15 cellular contexts compared by ENCODE assay signal in genomic region chr3:58798312-58798711, GRCh38.
A peak's percentile ranks its signal among the peaks of the same experiment; 100 is the strongest.
DNase-seq lines count a peak whose midpoint lies in the region; ATAC-seq and TF ChIP-seq lines count a peak whose summit lies in the region.
"Had no signal": no experiment of that assay in that cellular context is flagged by ENCODE, and none has a peak within 500 bp of the region (broad histone marks: within the 10 kb centered on the region; RNA-seq: fewer than 3 reads in every experiment).

No MANE protein-coding gene starts in this region.

- H4K5ac ChIP-seq in IMR-90 (ENCODE audit: low read depth, low read length), result no peak overlapping the region

- H3K9me3 ChIP-seq in IMR-90 (ENCODE audit: control insufficient read depth, insufficient read depth, low read length), result no peaks in the 10 kb centered on the region
- no peaks in the 10 kb centered on the region for H3K9me3 ChIP-seq in neutrophil
- H3K9me3 ChIP-seq in spleen, result no peaks in the 10 kb centered on the region
- no peaks in the 10 kb centered on the region for H3K9me3 ChIP-seq in MM.1S (replicated peaks; ENCODE audit: insufficient read depth, low read length)

- 0 out of 2 replicates have a peak, but pooled peaks cover 2% of the 10 kb centered on the region for H3K9me1 ChIP-seq in IMR-90 (ENCODE audit: insufficient read depth, low read length)

- H3K4me1 ChIP-seq in IMR-90 (ENCODE audit: control insufficient read depth, insufficient read depth, low read length), result no peaks in the 10 kb centered on the region
- peaks cover 38 to 60% of the 10 kb centered on the region in 2 experiments for H3K4me1 ChIP-seq in neutrophil (ENCODE audit: control insufficient read depth in 1 of 2, insufficient read depth in 1 of 2, low read depth in 1 of 2, low read length in 1 of 2)
- peaks cover 0 to 4% (median 0%) of the 10 kb centered on the region in 6 donors for H3K4me1 ChIP-seq in spleen
- no peaks in the 10 kb centered on the region for H3K4me1 ChIP-seq in MM.1S (ENCODE audit: low read length)
- H3K4me1 ChIP-seq: BLaER1 had no signal

- dilution Hi-C loops in IMR-90 (cut with HindIII; ENCODE audit: low sequenced_read_pairs, unreplicated experiment), result no loop called here

- no peak overlapping the region for H2BK15ac ChIP-seq in IMR-90 (ENCODE audit: low read depth, low read length)

- BruUV-seq in IMR-90 (replicated peaks; lab: Mats Ljungman, UMichigan), result no TSS peak

- H2BK5ac ChIP-seq in IMR-90 (ENCODE audit: low read depth, low read length, poor library complexity, severe bottlenecking), result no peak overlapping the region

- H3K56ac ChIP-seq in IMR-90 (ENCODE audit: extremely low read depth, insufficient read depth, low read length), result no peak overlapping the region

- DNase-seq in activated CD8-positive, alpha-beta memory T cell treated with anti-CD3 and anti-CD28 coated beads, Interleukin-2, amount 10 ng/mL, durations not matched to agents 7 days and 5 days, result no peak
- no peak for DNase-seq in activated CD8-positive, alpha-beta memory T cell treated with anti-CD3 and anti-CD28 coated beads for 24 hours
- DNase-seq in IMR-90 (no peak), spleen (no peak), MM.1S (no peak)
- no peak for DNase-seq in activated CD4-positive, alpha-beta T cell treated with anti-CD3 and anti-CD28 coated beads for 1 hour
- DNase-seq: DMS 273 treated with DMSO at 0.1 percent for 48 hours; H9; NCI-H2029; NCI-H526 treated with DMSO at 0.1 percent for 48 hours; NK-92 treated with Interleukin-12 subunit alpha and Interleukin-12 subunit beta, amount 100 ng/mL, for 24 hours had no signal

- no peaks in the 10 kb centered on the region for H3K36me3 Mint-ChIP-seq in activated CD8-positive, alpha-beta memory T cell treated with anti-CD3 and anti-CD28 coated beads, Interleukin-2, amount 10 ng/mL, durations not matched to agents 7 days and 5 days

- H2BK20ac ChIP-seq in IMR-90 (ENCODE audit: low read depth, low read length), result no peak overlapping the region

- TF ChIP-seq CTCF in IMR-90 (conservative IDR thresholded peaks at IDR 0.05; ENCODE audit: low read depth, low read length) (no peak), neutrophil (IDR thresholded peaks at IDR 0.05) (no peak), spleen (IDR thresholded peaks at IDR 0.05 in 8 of 11, conservative IDR thresholded peaks at IDR 0.05 in 3 of 11) (no peak), MM.1S (IDR thresholded peaks at IDR 0.05; ENCODE audit: low read length) (no peak)

- H4K91ac ChIP-seq in IMR-90 (ENCODE audit: insufficient read depth, low read depth, low read length), result no peak overlapping the region

- peaks cover 9% of the 10 kb centered on the region for H3K4me1 Mint-ChIP-seq in activated CD8-positive, alpha-beta memory T cell treated with anti-CD3 and anti-CD28 coated beads, Interleukin-2, amount 10 ng/mL, durations not matched to agents 7 days and 5 days

- no peak for TF ChIP-seq POLR2A in IMR-90 (IDR thresholded peaks at IDR 0.05; ENCODE audit: low read depth, low read length)
- no peak for TF ChIP-seq POLR2A in spleen (IDR thresholded peaks at IDR 0.05)

- H3K4me3 ChIP-seq in IMR-90 (ENCODE audit: insufficient read depth, low read depth, low read length), result no peak overlapping the region
- no peak overlapping the region for H3K4me3 ChIP-seq in neutrophil (ENCODE audit: low read depth in 1 of 2, low read length in 1 of 2)
- no peak overlapping the region for H3K4me3 ChIP-seq in spleen
- no peak overlapping the region for H3K4me3 ChIP-seq in MM.1S (ENCODE audit: low read length)
- H3K4me3 ChIP-seq: BLaER1 had no signal

- intact Hi-C loops in IMR-90 (cut with micrococcal nuclease), result no loop called here
- intact Hi-C loops in spleen (cut with DNase I; ENCODE audit: low total_unique reads), result no loop called here

- no peaks in the 10 kb centered on the region; the same call in 1 of the 2 replicates for H3K27me3 ChIP-seq in IMR-90 (ENCODE audit: control insufficient read depth, insufficient read depth, low read length)
- H3K27me3 ChIP-seq in neutrophil, result no peaks in the 10 kb centered on the region
- no peaks in the 10 kb centered on the region for H3K27me3 ChIP-seq in spleen (replicated peaks in 1 of 7)
- H3K27me3 ChIP-seq in MM.1S (replicated peaks; ENCODE audit: insufficient read depth, low read length), result no peaks in the 10 kb centered on the region
- H3K27me3 ChIP-seq: BLaER1 had no signal

- no peak overlapping the region for H2AK5ac ChIP-seq in IMR-90 (ENCODE audit: low read depth, low read length)

- H3K4me2 ChIP-seq in IMR-90 (ENCODE audit: low read depth, low read length) (no peak overlapping the region), MM.1S (ENCODE audit: low read depth, low read length) (no peak overlapping the region)
- H3K4me2 ChIP-seq: BLaER1 had no signal

- H2AFZ ChIP-seq in IMR-90 (replicated peaks; ENCODE audit: low read length, poor library complexity), result no peak overlapping the region
- no peak overlapping the region for H2AFZ ChIP-seq in MM.1S (ENCODE audit: low read length)

- no peak overlapping the region for H4K8ac ChIP-seq in IMR-90 (ENCODE audit: low read depth in 2 of 2, low read length in 2 of 2)

- no peak overlapping the region for H2AK9ac ChIP-seq in IMR-90 (replicated peaks; ENCODE audit: low read depth, low read length, poor library complexity)

- no peaks in the 10 kb centered on the region for H3K9me3 Mint-ChIP-seq in activated CD8-positive, alpha-beta memory T cell treated with anti-CD3 and anti-CD28 coated beads, Interleukin-2, amount 10 ng/mL, durations not matched to agents 7 days and 5 days (ENCODE audit: low read depth)
- H3K9me3 Mint-ChIP-seq: H9 had no signal

- H3K4me3 Mint-ChIP-seq in activated CD8-positive, alpha-beta memory T cell treated with anti-CD3 and anti-CD28 coated beads, Interleukin-2, amount 10 ng/mL, durations not matched to agents 7 days and 5 days, result no peak overlapping the region
- H3K4me3 Mint-ChIP-seq: H9 had no signal

- no peaks in the 10 kb centered on the region for H3F3A ChIP-seq in MM.1S (ENCODE audit: insufficient read depth, low read length)

- no peak overlapping the region for H3K9ac ChIP-seq in IMR-90 (ENCODE audit: low read depth, low read length)
- H3K9ac ChIP-seq in MM.1S (ENCODE audit: low read length), result no peak overlapping the region
- H3K9ac ChIP-seq: BLaER1 had no signal

- H4K20me1 ChIP-seq in IMR-90 (ENCODE audit: insufficient read depth, low read length), result no peaks in the 10 kb centered on the region
- H4K20me1 ChIP-seq in MM.1S (ENCODE audit: insufficient read depth, low read length), result no peaks in the 10 kb centered on the region
- H4K20me1 ChIP-seq: BLaER1 had no signal

- H3K23ac ChIP-seq in IMR-90 (ENCODE audit: low read depth, low read length), result no peak overlapping the region

- no peaks in the 10 kb centered on the region for H3K9me2 ChIP-seq in MM.1S (replicated peaks; ENCODE audit: insufficient read depth, low read length)

- H3K27ac Mint-ChIP-seq in activated CD8-positive, alpha-beta memory T cell treated with anti-CD3 and anti-CD28 coated beads, Interleukin-2, amount 10 ng/mL, durations not matched to agents 7 days and 5 days, result no peak overlapping the region
- H3K27ac Mint-ChIP-seq: H9 had no signal

- WGBS in IMR-90 (ENCODE audit: extremely low coverage in 2 of 2, insufficient read length in 1 of 2), 2 experiments, result no CpG with 5 or more reads among the region's 2 CpGs
- 38 to 78% (median 55%) methylated on average over 2 of the region's 2 CpGs for WGBS in spleen, 5 donors

- TF ChIP-seq RAD21 in IMR-90 (IDR thresholded peaks at IDR 0.05; ENCODE audit: low read length), result no peak

- CTCF ChIA-PET in activated CD8-positive, alpha-beta memory T cell treated with anti-CD3 and anti-CD28 coated beads, Interleukin-2, amount 10 ng/mL, durations not matched to agents 7 days and 5 days (lab: Charles Lee), result no interaction called here
- CTCF ChIA-PET in IMR-90 (lab: Yijun Ruan, JAX), result no interaction called here

- H3K79me2 ChIP-seq in MM.1S (ENCODE audit: low read length), result no peaks in the 10 kb centered on the region

- H2BK120ac ChIP-seq in IMR-90 (ENCODE audit: low read depth, low read length), result no peak overlapping the region

- POLR2A ChIA-PET in IMR-90 (lab: Charles Lee; ENCODE audit: unreplicated experiment), result no interaction called here

- peak; percentile 20 for ATAC-seq in activated CD8-positive, alpha-beta memory T cell treated with anti-CD3 and anti-CD28 coated beads, Interleukin-2, amount 10 ng/mL, durations not matched to agents 7 days and 5 days
- ATAC-seq in HG02588 (IDR thresholded peaks at IDR 0.05; ENCODE audit: unreplicated experiment), result peak; percentile 46
- peak; percentile 17; the same call in 1 of the 2 replicates for ATAC-seq in IMR-90 (ENCODE audit: low read depth)

- in situ Hi-C loops in IMR-90 (cut with MboI; ENCODE audit: low sequenced_read_pairs), result no loop called here

- no peak overlapping the region for H3K18ac ChIP-seq in IMR-90 (ENCODE audit: low read depth, low read length)

- H3K4ac ChIP-seq in IMR-90 (ENCODE audit: low read depth, low read length), result no peak overlapping the region

- H3K14ac ChIP-seq in IMR-90 (replicated peaks; ENCODE audit: low read depth, low read length), result no peak overlapping the region

- H3K36me3 ChIP-seq in IMR-90 (ENCODE audit: control insufficient read depth, insufficient read depth, low read length) (no peaks in the 10 kb centered on the region), neutrophil (no peaks in the 10 kb centered on the region), spleen (no peaks in the 10 kb centered on the region), MM.1S (replicated peaks; ENCODE audit: insufficient read depth, low read length) (no peaks in the 10 kb centered on the region)

- H3K79me1 ChIP-seq in IMR-90 (ENCODE audit: low read depth in 1 of 2, low read length in 2 of 2), result no peaks in the 10 kb centered on the region

- peaks cover 5% of the 10 kb centered on the region for H3K27me3 Mint-ChIP-seq in activated CD8-positive, alpha-beta memory T cell treated with anti-CD3 and anti-CD28 coated beads, Interleukin-2, amount 10 ng/mL, durations not matched to agents 7 days and 5 days

- no peak overlapping the region for H3K27ac ChIP-seq in IMR-90 (ENCODE audit: insufficient read depth, low read length)
- H3K27ac ChIP-seq in neutrophil, result peak overlapping the region; percentile 48
- no peak overlapping the region for H3K27ac ChIP-seq in spleen
- no peak overlapping the region for H3K27ac ChIP-seq in MM.1S (ENCODE audit: low read length)
- H3K27ac ChIP-seq: 22Rv1, BLaER1 had no signal

TF ChIP-seq in IMR-90, 13 proteins besides CTCF, POLR2A, EP300 and RAD21 (continues in another document):
- TF ChIP-seq ELK1 (IDR thresholded peaks at IDR 0.05; ENCODE audit: borderline replicate concordance, low read depth, low read length) (no peak), MAFK (IDR thresholded peaks at IDR 0.05; ENCODE audit: low read depth, low read length) (no peak), RFX5 (IDR thresholded peaks at IDR 0.05; ENCODE audit: low read depth, low read length) (no peak)
